ENCODE assay signal across 8 cellular contexts in genomic region chr3:157618075-157618760, GRCh38.
DNase-seq lines count a peak whose midpoint lies in the region; ATAC-seq and TF ChIP-seq lines count a peak whose summit lies in the region.

No MANE protein-coding gene starts in this region.

- WGBS in lower leg skin, 2 donors: 17 to 19% methylated on average over 6 of the region's 6 CpGs

- no peak overlapping the region for H3K27ac Mint-ChIP-seq in activated naive CD8-positive, alpha-beta T cell treated with anti-CD3 and anti-CD28 coated beads, Interleukin-2, amount 50 U/mL, for 24 hours

- H3K36me3 Mint-ChIP-seq in activated naive CD8-positive, alpha-beta T cell treated with anti-CD3 and anti-CD28 coated beads, Interleukin-2, amount 50 U/mL, for 24 hours (ENCODE audit: low read depth): no peaks in the 10 kb centered on the region

- H3K4me3 ChIP-seq in right atrium auricular region: no peak overlapping the region
- H3K4me3 ChIP-seq in gastrocnemius medialis: no peak overlapping the region
- H3K4me3 ChIP-seq in lower leg skin (ENCODE audit: low read depth, poor library complexity, severe bottlenecking): no peak overlapping the region

- no peak overlapping the region for H3K4me3 Mint-ChIP-seq in activated naive CD8-positive, alpha-beta T cell treated with anti-CD3 and anti-CD28 coated beads, Interleukin-2, amount 50 U/mL, for 24 hours

- in situ Hi-C loops in gastrocnemius medialis (cut with MboI; ENCODE audit: low sequenced_read_pairs in 4 of 4): loop anchor here (5.0 to 25.0 kb wide), 3 partner anchors 814 to 919 kb away; no protein-coding TSS in a partner anchor

- intact Hi-C loops in gastrocnemius medialis (cut with DNase I; ENCODE audit: low total_unique reads) (loop anchor here (5.0 kb wide), 2 partner anchors 289 to 914 kb away; no protein-coding TSS in a partner anchor), lower leg skin (cut with DNase I; ENCODE audit: low total_unique reads) (no loop called here)

- DNase-seq in DMS114 treated with DMSO at 0.1 percent for 48 hours (lab: John Stamatoyannopoulos, UW; ENCODE audit: unreplicated experiment): peak; percentile 68
- DNase-seq in NCI-H2227 treated with DMSO at 0.1 percent for 48 hours (lab: John Stamatoyannopoulos, UW): peak; percentile 38
- DNase-seq in activated naive CD8-positive, alpha-beta T cell treated with anti-CD3 and anti-CD28 coated beads, Interleukin-2, amount 50 U/mL, for 24 hours: no peak
- no peak for DNase-seq in right atrium auricular region (ENCODE audit: low spot score)
- DNase-seq in gastrocnemius medialis: no peak
- DNase-seq in lower leg skin (ENCODE audit: low spot score in 2 of 2): no peak

- TF ChIP-seq CTCF in right atrium auricular region (IDR thresholded peaks at IDR 0.05): peak; percentile 58 to 78
- TF ChIP-seq CTCF in gastrocnemius medialis (IDR thresholded peaks at IDR 0.05 in 4 of 5, conservative IDR thresholded peaks at IDR 0.05 in 1 of 5): peak; percentile 30 to 80 (median 57)
- TF ChIP-seq CTCF in lower leg skin (IDR thresholded peaks at IDR 0.05): no peak

- no peak overlapping the region for H3K27ac ChIP-seq in right atrium auricular region
- no peak overlapping the region for H3K27ac ChIP-seq in gastrocnemius medialis

- no peaks in the 10 kb centered on the region for H3K36me3 ChIP-seq in right atrium auricular region
- H3K36me3 ChIP-seq in gastrocnemius medialis: no peaks in the 10 kb centered on the region

- H3K4me1 ChIP-seq in right atrium auricular region (no peaks in the 10 kb centered on the region), gastrocnemius medialis (no peaks in the 10 kb centered on the region)

- H3K9me3 ChIP-seq in right atrium auricular region (no peaks in the 10 kb centered on the region), gastrocnemius medialis (no peaks in the 10 kb centered on the region)

- peak; percentile 81 for ATAC-seq in GM19351 (IDR thresholded peaks at IDR 0.05; ENCODE audit: unreplicated experiment)
- ATAC-seq in HG03342 (IDR thresholded peaks at IDR 0.05; ENCODE audit: unreplicated experiment): peak; percentile 78
- ATAC-seq in activated naive CD8-positive, alpha-beta T cell treated with anti-CD3 and anti-CD28 coated beads, Interleukin-2, amount 50 U/mL, for 24 hours: peak; percentile 83
- peak; percentile 41 to 66 for ATAC-seq in gastrocnemius medialis

- no peak for TF ChIP-seq POLR2A in gastrocnemius medialis (IDR thresholded peaks at IDR 0.05)
- no peak for TF ChIP-seq POLR2A in lower leg skin (IDR thresholded peaks at IDR 0.05)

- H3K27me3 ChIP-seq in right atrium auricular region (no peaks in the 10 kb centered on the region), gastrocnemius medialis (no peaks in the 10 kb centered on the region)

- peaks cover 8% of the 10 kb centered on the region for H3K4me1 Mint-ChIP-seq in activated naive CD8-positive, alpha-beta T cell treated with anti-CD3 and anti-CD28 coated beads, Interleukin-2, amount 50 U/mL, for 24 hours

- H3K27me3 Mint-ChIP-seq in activated naive CD8-positive, alpha-beta T cell treated with anti-CD3 and anti-CD28 coated beads, Interleukin-2, amount 50 U/mL, for 24 hours: peaks cover 14% of the 10 kb centered on the region

- H3K9me3 Mint-ChIP-seq in activated naive CD8-positive, alpha-beta T cell treated with anti-CD3 and anti-CD28 coated beads, Interleukin-2, amount 50 U/mL, for 24 hours: no peaks in the 10 kb centered on the region

Comparison
In these comparisons a context has a peak if more than half of its experiments do, and no peak if none do; other contexts are left out.
1. DNase-seq: peak in DMS114 treated with DMSO at 0.1 percent for 48 hours (single experiment) and NCI-H2227 treated with DMSO at 0.1 percent for 48 hours (single experiment); none in activated naive CD8-positive, alpha-beta T cell treated with anti-CD3 and anti-CD28 coated beads, Interleukin-2, amount 50 U/mL, for 24 hours (single experiment), right atrium auricular region (single experiment), gastrocnemius medialis (0 of 2) and lower leg skin (0 of 2).
2. CTCF ChIP-seq: peak in right atrium auricular region (2 of 2) and gastrocnemius medialis (5 of 5); none in lower leg skin (0 of 3).
3. Peak in every context shown above with its lines, with median percentiles within 50 percentile points of each other: ATAC-seq.